ENCODE assay signal across 8 cellular contexts in the genomic region with DNA sequence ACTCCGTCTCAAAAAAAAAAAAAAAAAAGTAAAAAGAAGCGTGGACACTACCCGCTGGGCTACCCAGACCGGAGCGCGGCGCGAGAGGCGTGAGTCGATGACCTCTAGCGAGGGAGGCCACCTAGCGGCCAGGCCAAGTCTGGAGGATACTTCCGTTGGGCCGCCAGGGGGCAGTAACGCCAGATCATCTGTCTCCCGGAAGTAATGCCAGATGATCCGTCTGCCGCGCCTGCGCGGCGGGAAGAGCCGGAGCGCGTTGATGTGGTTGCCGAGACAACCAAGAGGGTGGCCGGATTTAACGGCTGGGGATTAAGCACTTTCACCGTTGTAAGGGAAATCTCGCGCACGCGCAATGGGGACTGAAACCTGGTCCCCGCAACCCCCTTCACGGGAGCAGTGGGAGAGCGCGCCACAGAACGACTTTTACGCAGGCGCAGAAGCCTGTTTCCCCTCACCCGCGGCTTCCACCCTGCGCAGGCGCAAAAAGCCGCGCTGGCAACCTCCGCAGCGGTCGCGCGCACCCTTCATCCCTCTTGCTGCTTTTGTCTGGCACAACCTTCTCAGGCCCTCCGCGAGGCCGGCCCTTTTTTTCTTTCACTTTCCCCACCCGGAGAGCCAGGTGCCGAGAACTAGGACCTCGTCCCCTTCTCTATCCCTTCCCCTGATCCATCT. TPM values are rescaled to one million over a fixed set of nuclear protein-coding genes. Genes with fewer than 3 reads are reported as not detected.
A peak's percentile ranks its signal among the peaks of the same experiment; 100 is the strongest.
DNase-seq lines count a peak whose midpoint lies in the region; ATAC-seq and TF ChIP-seq lines count a peak whose summit lies in the region.

No MANE protein-coding gene starts in this region.

- DNase-seq in GM13976 (ENCODE audit: low spot score) (peak; percentile 92), NCI-H1436 (lab: John Stamatoyannopoulos, UW) (peak; percentile 99), SW480 (ENCODE audit: low spot score) (peak; percentile 99), heart left ventricle (peak; percentile 97 to 99 (median 98)), posterior cingulate gyrus (peak; percentile 95 to 99 (median 97)), upper lobe of left lung (peak; percentile 97 to 98)

- H3K4me3 ChIP-seq in heart left ventricle (peak overlapping the region; percentile 50 to 99 (median 93)), upper lobe of left lung (peak overlapping the region; percentile 39 to 99 (median 91))

- H3K9me3 ChIP-seq in heart left ventricle (no peaks in the 10 kb centered on the region), upper lobe of left lung (no peaks in the 10 kb centered on the region)

- H3K27ac ChIP-seq in adipose tissue (ENCODE audit: low read depth, low read length) (peak overlapping the region; percentile 84), heart left ventricle (peak overlapping the region; percentile 94 to 100 (median 99)), upper lobe of left lung (peak overlapping the region; percentile 96 to 100 (median 99))

- TF ChIP-seq EP300 in upper lobe of left lung (IDR thresholded peaks at IDR 0.05) = no peak

- in situ Hi-C loops in GM13976 (cut with MboI; ENCODE audit: low sequenced_read_pairs, unreplicated experiment) = no loop called here

- no peaks in the 10 kb centered on the region for H3K27me3 ChIP-seq in heart left ventricle
- H3K27me3 ChIP-seq in upper lobe of left lung = no peaks in the 10 kb centered on the region

- H3K36me3 ChIP-seq in heart left ventricle = peaks cover 0 to 11% (median 0%) of the 10 kb centered on the region in 9 donors
- H3K36me3 ChIP-seq in upper lobe of left lung = peaks cover 0 to 11% (median under 1%) of the 10 kb centered on the region in 4 donors

- TF ChIP-seq CTCF in GM13976 (IDR thresholded peaks at IDR 0.05; ENCODE audit: borderline replicate concordance, control extremely low read depth, extremely low read depth, insufficient read depth, missing control alignments) (peak; percentile 100), heart left ventricle (IDR thresholded peaks at IDR 0.05) (peak; percentile 97 to 100 (median 99)), upper lobe of left lung (IDR thresholded peaks at IDR 0.05) (peak; percentile 98 to 100 (median 100))

- ATAC-seq in HG02852 (IDR thresholded peaks at IDR 0.05; ENCODE audit: unreplicated experiment) (peak; percentile 41), heart left ventricle (peak; percentile 67 to 83 (median 74)), upper lobe of left lung (ENCODE audit: low FRiP score in 2 of 2) (peak; percentile 85 to 93)

- H3K4me1 ChIP-seq in heart left ventricle (peaks cover 12 to 48% (median 42%) of the 10 kb centered on the region in 12 donors), upper lobe of left lung (peaks cover 41 to 57% (median 47%) of the 10 kb centered on the region in 4 donors)

- intact Hi-C loops in heart left ventricle (cut with DNase I) = loop anchor here in 3 of 10 donors (1.0 to 2.0 kb wide), 3 partner anchors 19 to 22 kb away; a partner anchor contains a TSS
- intact Hi-C loops in posterior cingulate gyrus (cut with DNase I) = no loop called here

- 0 to 1% (median 1%) methylated on average over 56 to 57 of the region's 57 CpGs for WGBS in adipose tissue, 3 donors
- WGBS in heart left ventricle, 4 donors = 0 to 1% (median 0%) methylated on average over 44 to 57 of the region's 57 CpGs
- 0 to 1% methylated on average over 38 to 55 of the region's 57 CpGs for WGBS in upper lobe of left lung, 2 donors

- TF ChIP-seq POLR2A in heart left ventricle (IDR thresholded peaks at IDR 0.05) = peak in 1 of 2 donors; percentile 71
- peak; percentile 60 to 94 (median 78) for TF ChIP-seq POLR2A in upper lobe of left lung (IDR thresholded peaks at IDR 0.05)

RNA-seq across cellular contexts. Expression of a gene that starts 1.0 kb away (rescaled TPM):
- polyA plus RNA-seq in adipose tissue (100 to 1,000 TPM in 1 of 3 donors, 10 to 100 TPM in 2; 54.3 to 122 (median 95.0) TPM), heart left ventricle (100 to 1,000 TPM in 1 of 2 donors, 10 to 100 TPM in 1; 72.7 to 104 TPM)
- total RNA-seq in heart left ventricle (10 to 100 TPM; 39.9 to 88.1 (median 69.9) TPM), upper lobe of left lung (100 to 1,000 TPM in 4 of 6 donors, 10 to 100 TPM in 2; 57.7 to 294 (median 157) TPM)

RNA-seq across cellular contexts. Expression of a gene that starts 5.8 kb away (rescaled TPM):
- polyA plus RNA-seq in adipose tissue (10 to 100 TPM in 2 of 3 donors, 1 to 10 TPM in 1; 6.3 to 23.2 (median 17.8) TPM), heart left ventricle (10 to 100 TPM; 11.9 to 27.7 TPM)
- total RNA-seq in heart left ventricle (10 to 100 TPM; 11.7 to 25.8 (median 16.5) TPM), upper lobe of left lung (10 to 100 TPM; 15.3 to 44.0 (median 17.1) TPM)

RNA-seq across cellular contexts. Expression of a gene that starts 10.3 kb away (rescaled TPM):
- polyA plus RNA-seq in adipose tissue (10 to 100 TPM; 14.3 to 24.5 (median 18.1) TPM), heart left ventricle (1 to 10 TPM; 5.5 to 9.3 TPM)
- total RNA-seq in heart left ventricle (10 to 100 TPM in 2 of 9 donors, 1 to 10 TPM in 7; 4.7 to 12.7 (median 7.2) TPM), upper lobe of left lung (10 to 100 TPM; 15.6 to 38.8 (median 21.9) TPM)

RNA-seq across cellular contexts. Expression of a gene that starts 13.0 kb away (rescaled TPM):
- polyA plus RNA-seq in adipose tissue = 10 to 100 TPM; 17.9 to 41.2 (median 26.1) TPM
- total RNA-seq in heart left ventricle = 10 to 100 TPM; 17.0 to 41.5 (median 21.2) TPM
- 10 to 100 TPM in 1 of 2 donors, 1 to 10 TPM in 1; 8.2 to 18.4 TPM for polyA plus RNA-seq in heart left ventricle
- total RNA-seq in upper lobe of left lung = 10 to 100 TPM; 28.1 to 84.1 (median 38.0) TPM

RNA-seq across cellular contexts. Expression of a gene that starts 21.2 kb away (rescaled TPM):
- polyA plus RNA-seq in adipose tissue = 100 to 1,000 TPM in 1 of 3 donors, 10 to 100 TPM in 2; 71.6 to 117 (median 89.0) TPM
- total RNA-seq in heart left ventricle = 100 to 1,000 TPM; 125 to 377 (median 189) TPM
- polyA plus RNA-seq in heart left ventricle = 100 to 1,000 TPM; 177 to 188 TPM
- total RNA-seq in upper lobe of left lung = 100 to 1,000 TPM in 4 of 6 donors, 10 to 100 TPM in 2; 59.7 to 357 (median 126) TPM

Comparison
In these comparisons a context has a peak if more than half of its experiments do, and no peak if none do; other contexts are left out.
1. Peak in every context shown above with its lines: DNase-seq, ATAC-seq, H3K4me3 ChIP-seq and H3K27ac ChIP-seq.